Comparison of ENCODE assay signal across 1 cellular context in the genomic region with DNA sequence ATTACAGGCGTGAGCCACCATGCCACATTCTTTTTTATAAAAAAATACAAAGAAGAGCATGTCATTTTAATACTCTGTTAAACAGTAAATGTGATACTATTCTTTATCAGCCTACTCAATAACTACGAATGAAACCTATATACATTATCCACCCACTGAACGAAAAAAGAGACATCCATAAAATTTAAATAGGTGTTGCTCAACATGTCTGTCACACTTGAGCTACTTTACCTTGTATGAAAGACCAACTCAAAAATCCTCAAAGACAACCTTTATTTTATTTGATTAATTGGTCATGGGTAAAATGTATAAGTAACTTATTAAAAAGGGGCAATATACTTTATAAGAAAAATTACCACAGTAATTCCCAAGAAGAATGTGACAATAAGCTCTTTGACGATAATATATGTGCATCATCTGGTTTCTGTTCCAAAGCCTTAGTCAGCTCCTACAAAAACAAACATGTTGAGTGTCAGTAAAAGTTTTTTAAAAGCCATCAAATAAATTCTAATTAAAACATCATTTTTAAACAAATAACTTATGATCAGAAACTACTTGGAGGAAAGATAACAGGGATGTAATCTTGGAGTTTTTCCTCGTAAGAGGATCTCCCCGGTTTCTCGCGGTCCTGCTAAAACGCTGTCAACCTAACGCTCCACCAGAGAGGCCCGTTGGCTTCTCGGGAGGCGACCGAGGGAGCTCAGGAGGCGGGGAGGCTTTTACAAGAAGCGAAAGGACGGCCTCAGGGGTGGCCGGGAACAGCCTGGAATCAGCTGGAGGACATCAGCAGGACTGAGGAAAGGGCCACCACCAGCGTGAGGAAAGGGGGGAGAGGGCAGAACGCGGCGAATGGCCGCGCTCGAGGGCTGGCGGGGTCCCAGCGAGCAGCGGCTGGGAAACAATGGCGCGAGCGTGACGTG.
TF ChIP-seq lines count a peak whose summit lies in the region.

No MANE protein-coding gene starts in this region.

TF ChIP-seq in H1, 55 proteins besides CTCF, POLR2A, EP300 and RAD21:
- TF ChIP-seq ASH2L (IDR thresholded peaks at IDR 0.05; ENCODE audit: low read length) (peak; percentile 78), RBBP5 (IDR thresholded peaks at IDR 0.05; ENCODE audit: borderline replicate concordance, low read depth, low read length) (no peak), CBX8 (IDR thresholded peaks at IDR 0.05; ENCODE audit: borderline replicate concordance, low read depth, low read length) (no peak), YY1 (IDR thresholded peaks at IDR 0.05; ENCODE audit: low read depth, low read length) (peak; percentile 84), TEAD4 (IDR thresholded peaks at IDR 0.05; ENCODE audit: low read depth, low read length) (no peak), TAF1 (IDR thresholded peaks at IDR 0.05; ENCODE audit: low read depth, low read length) (peak; percentile 69; the same call in 1 of the 2 replicates), KDM4A (IDR thresholded peaks at IDR 0.05; ENCODE audit: low read depth, low read length, severe bottlenecking) (peak; percentile 61), SIN3A (conservative IDR thresholded peaks at IDR 0.05 in 1 of 2, IDR thresholded peaks at IDR 0.05 in 1 of 2; ENCODE audit: low read depth in 1 of 2, low read length in 2 of 2) (0 out of 4 replicates have a peak, but pooled peaks of 1 of the 2 experiments have one; percentile 36), SP1 (IDR thresholded peaks at IDR 0.05; ENCODE audit: low read depth, low read length) (no peak), POLR2AphosphoS5 (IDR thresholded peaks at IDR 0.05; ENCODE audit: low read depth, low read length) (0 out of 2 replicates have a peak, but pooled peaks have one; percentile 43), CREB1 (IDR thresholded peaks at IDR 0.05) (peak; percentile 88; the same call in 1 of the 2 replicates), TBP (IDR thresholded peaks at IDR 0.05; ENCODE audit: low read depth, low read length) (peak; percentile 37; the same call in 1 of the 2 replicates), PHF8 (conservative IDR thresholded peaks at IDR 0.05; ENCODE audit: low read depth, low read length) (peak; percentile 68), BRCA1 (IDR thresholded peaks at IDR 0.05; ENCODE audit: low read depth, low read length) (no peak), KDM1A (IDR thresholded peaks at IDR 0.05; ENCODE audit: borderline replicate concordance, low read length) (no peak)
- TF ChIP-seq, protein P1, sequence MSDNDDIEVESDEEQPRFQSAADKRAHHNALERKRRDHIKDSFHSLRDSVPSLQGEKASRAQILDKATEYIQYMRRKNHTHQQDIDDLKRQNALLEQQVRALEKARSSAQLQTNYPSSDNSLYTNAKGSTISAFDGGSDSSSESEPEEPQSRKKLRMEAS (IDR thresholded peaks at IDR 0.05) = peak; percentile 13; the same call in 1 of the 2 replicates
- TF ChIP-seq, protein P2, sequence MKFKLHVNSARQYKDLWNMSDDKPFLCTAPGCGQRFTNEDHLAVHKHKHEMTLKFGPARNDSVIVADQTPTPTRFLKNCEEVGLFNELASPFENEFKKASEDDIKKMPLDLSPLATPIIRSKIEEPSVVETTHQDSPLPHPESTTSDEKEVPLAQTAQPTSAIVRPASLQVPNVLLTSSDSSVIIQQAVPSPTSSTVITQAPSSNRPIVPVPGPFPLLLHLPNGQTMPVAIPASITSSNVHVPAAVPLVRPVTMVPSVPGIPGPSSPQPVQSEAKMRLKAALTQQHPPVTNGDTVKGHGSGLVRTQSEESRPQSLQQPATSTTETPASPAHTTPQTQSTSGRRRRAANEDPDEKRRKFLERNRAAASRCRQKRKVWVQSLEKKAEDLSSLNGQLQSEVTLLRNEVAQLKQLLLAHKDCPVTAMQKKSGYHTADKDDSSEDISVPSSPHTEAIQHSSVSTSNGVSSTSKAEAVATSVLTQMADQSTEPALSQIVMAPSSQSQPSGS (IDR thresholded peaks at IDR 0.05; ENCODE audit: low read length) = no peak
